8 cellular contexts compared by ENCODE assay signal in genomic region chr13:104961246-104961645, GRCh38.
"Had no signal": no experiment of that assay in that cellular context is flagged by ENCODE, and none has a peak within 500 bp of the region (broad histone marks: within the 10 kb centered on the region; RNA-seq: fewer than 3 reads in every experiment).

No MANE protein-coding gene starts in this region.

- ATAC-seq: GM23338, HCT116 had no signal

- DNase-seq: GM23248, GOT3, H7, H9, HCEC 1CT, HFFc6 had no signal
